In genomic region chr2:120653026-120653425, GRCh38 we compare ENCODE assay signal across 26 cellular contexts.
"Had no signal": no experiment of that assay in that cellular context is flagged by ENCODE, and none has a peak within 500 bp of the region (broad histone marks: within the 10 kb centered on the region; RNA-seq: fewer than 3 reads in every experiment).

No MANE protein-coding gene starts in this region.

- H3K4me1 ChIP-seq: gastrocnemius medialis, right lobe of liver had no signal

- H3K36me3 ChIP-seq: gastrocnemius medialis, right lobe of liver, thoracic aorta, upper lobe of left lung, vagina had no signal

- H3K27ac ChIP-seq: gastrocnemius medialis, right lobe of liver, skin epidermis, thoracic aorta, upper lobe of left lung, vagina had no signal

- H3K4me3 ChIP-seq: gastrocnemius medialis, mucosa of descending colon, right lobe of liver, skin epidermis, thoracic aorta, upper lobe of left lung, vagina had no signal

- ATAC-seq: effector memory CD8-positive, alpha-beta T cell; gastrocnemius medialis; left cardiac atrium; left ventricle myocardium superior; mucosa of descending colon; natural killer cell treated with Interleukin-12 subunit alpha and Interleukin-12 subunit beta and Interleukin-15 and Interleukin-18, amount 100 ng/mL, for 72 hours; right lobe of liver; stimulated activated effector memory CD8-positive, alpha-beta T cell treated with anti-CD3 and anti-CD28 coated beads, Interleukin-12 subunit alpha, Interleukin-12 subunit beta, amount 100 ng/mL, for 72 hours had no signal

- H3K27me3 ChIP-seq: right lobe of liver, upper lobe of left lung, vagina had no signal

- DNase-seq: activated CD4-positive, alpha-beta memory T cell treated with anti-CD3 and anti-CD28 coated beads for 36 hours; activated CD4-positive, alpha-beta T cell treated with anti-CD3 and anti-CD28 coated beads, Interleukin-2, amount 10 ng/mL, durations not matched to agents 24 days and 14 days; activated CD4-positive, CD25-positive, alpha-beta regulatory T cell treated with anti-CD3 and anti-CD28 coated beads, Interleukin-2, amount 50 U/mL, for 72 hours; activated CD8-positive, alpha-beta memory T cell treated with anti-CD3 and anti-CD28 coated beads, Interleukin-2, amount 50 U/mL, for 4 hours; activated effector memory CD4-positive, alpha-beta T cell treated with anti-CD3 and anti-CD28 coated beads, Interleukin-2, amount 50 U/mL, for 16 hours; activated naive CD4-positive, alpha-beta T cell treated with anti-CD3 and anti-CD28 coated beads for 36 hours; activated naive CD8-positive, alpha-beta T cell treated with anti-CD3 and anti-CD28 coated beads for 36 hours; activated T-cell treated with anti-CD3 and anti-CD28 coated beads, Interleukin-2, amount 50 U/mL, for 1 hour; amniotic stem cell; caudate nucleus; cortex of kidney; effector memory CD8-positive, alpha-beta T cell; erythroblast; gastrocnemius medialis; glutamatergic neuron; left cardiac atrium; left ventricle myocardium superior; mucosa of descending colon; right lobe of liver; stimulated activated CD4-positive, alpha-beta T cell treated with anti-CD3 and anti-CD28 coated beads, Interleukin-4, amount 100 ng/mL, for 24 hours; upper lobe of left lung had no signal
